Comparison of ENCODE assay signal across 1 cellular context in the genomic region with DNA sequence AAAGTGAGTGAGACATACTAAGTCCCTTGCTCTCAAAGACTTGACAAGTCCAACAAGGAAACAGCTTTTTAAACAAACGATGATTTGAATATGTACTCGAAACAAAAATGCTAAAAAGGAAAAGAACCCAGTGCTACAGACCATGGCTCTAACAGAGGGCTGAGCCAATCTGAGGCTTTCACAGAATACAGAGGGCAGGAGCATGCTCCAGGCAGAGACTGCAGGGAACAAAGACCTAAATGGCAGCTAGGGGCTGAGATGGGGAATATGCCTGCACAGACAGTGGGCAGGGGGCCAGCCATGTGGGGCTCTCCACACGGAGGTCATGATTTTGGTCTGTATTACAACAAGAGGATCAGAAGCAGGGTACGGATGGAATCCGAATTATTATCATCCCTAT.
TF ChIP-seq lines count a peak whose summit lies in the region.

No MANE protein-coding gene starts in this region.

TF ChIP-seq in WTC11, 78 proteins besides CTCF, POLR2A, EP300 and RAD21 (continued from another document):
- TF ChIP-seq SMAD4 (CRISPR knock-in tag; IDR thresholded peaks at IDR 0.05) (no peak), TEAD4 (CRISPR knock-in tag; IDR thresholded peaks at IDR 0.05) (no peak)
- TF ChIP-seq, protein P1, sequence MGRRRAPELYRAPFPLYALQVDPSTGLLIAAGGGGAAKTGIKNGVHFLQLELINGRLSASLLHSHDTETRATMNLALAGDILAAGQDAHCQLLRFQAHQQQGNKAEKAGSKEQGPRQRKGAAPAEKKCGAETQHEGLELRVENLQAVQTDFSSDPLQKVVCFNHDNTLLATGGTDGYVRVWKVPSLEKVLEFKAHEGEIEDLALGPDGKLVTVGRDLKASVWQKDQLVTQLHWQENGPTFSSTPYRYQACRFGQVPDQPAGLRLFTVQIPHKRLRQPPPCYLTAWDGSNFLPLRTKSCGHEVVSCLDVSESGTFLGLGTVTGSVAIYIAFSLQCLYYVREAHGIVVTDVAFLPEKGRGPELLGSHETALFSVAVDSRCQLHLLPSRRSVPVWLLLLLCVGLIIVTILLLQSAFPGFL (CRISPR knock-in tag; IDR thresholded peaks at IDR 0.05; ENCODE audit: borderline replicate concordance), result no peak
- TF ChIP-seq, protein P2, sequence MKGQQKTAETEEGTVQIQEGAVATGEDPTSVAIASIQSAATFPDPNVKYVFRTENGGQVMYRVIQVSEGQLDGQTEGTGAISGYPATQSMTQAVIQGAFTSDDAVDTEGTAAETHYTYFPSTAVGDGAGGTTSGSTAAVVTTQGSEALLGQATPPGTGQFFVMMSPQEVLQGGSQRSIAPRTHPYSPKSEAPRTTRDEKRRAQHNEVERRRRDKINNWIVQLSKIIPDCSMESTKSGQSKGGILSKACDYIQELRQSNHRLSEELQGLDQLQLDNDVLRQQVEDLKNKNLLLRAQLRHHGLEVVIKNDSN (CRISPR knock-in tag; IDR thresholded peaks at IDR 0.05), result no peak
